ENCODE assay signal across 8 cellular contexts in the genomic region with DNA sequence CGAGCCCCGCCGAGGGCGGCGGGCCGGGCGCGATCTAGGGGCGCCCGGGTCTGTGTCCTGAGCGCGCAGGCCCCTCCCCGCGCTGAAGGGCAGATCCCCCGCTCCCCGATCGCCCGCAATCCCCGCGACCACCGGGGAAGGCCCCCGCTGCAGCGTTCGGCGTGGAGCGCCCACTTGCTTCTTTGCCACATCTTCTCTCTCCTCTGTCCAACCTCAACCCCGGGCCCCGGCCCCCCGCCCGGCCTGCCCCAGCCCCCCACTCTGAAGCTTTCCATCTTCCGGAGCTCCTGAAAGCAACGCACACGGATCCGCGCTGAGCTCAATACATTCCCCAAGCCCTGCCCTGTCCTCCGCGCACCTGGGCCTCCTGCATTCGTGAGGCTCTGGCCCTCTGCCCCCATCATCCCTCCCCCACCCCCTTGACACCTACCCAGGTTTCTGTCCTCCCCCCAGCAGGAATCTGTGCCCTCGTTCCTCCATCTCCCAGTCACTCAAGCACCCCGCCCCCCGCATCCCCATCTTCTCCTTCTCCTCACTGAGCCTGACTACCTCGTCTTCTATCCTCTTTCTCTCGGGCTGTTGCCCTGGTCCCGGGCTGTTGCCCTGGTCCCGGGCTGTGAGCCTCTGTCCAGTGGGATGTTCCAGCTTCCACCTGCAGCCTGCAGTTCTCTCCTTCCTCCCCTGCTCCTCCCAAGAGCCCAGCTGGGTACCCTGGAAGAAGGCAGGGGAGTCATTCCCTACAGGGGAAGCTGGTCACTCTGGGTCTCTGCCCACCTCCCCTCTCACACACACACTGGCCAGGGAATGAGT. TPM values are rescaled to one million over a fixed set of nuclear protein-coding genes. Genes with fewer than 3 reads are reported as not detected.
DNase-seq lines count a peak whose midpoint lies in the region; ATAC-seq and TF ChIP-seq lines count a peak whose summit lies in the region.

No MANE protein-coding gene starts in this region.

- H3K27ac ChIP-seq in Peyer's patch (peak overlapping the region in 3 of 4 donors; percentile 31 to 86 (median 55)), esophagus muscularis mucosa (replicated peaks in 1 of 4) (peak overlapping the region; percentile 94 to 99 (median 96)), prostate gland (peak overlapping the region; percentile 66 to 77)

- H3K36me3 ChIP-seq in Peyer's patch: no peaks in the 10 kb centered on the region
- H3K36me3 ChIP-seq in esophagus muscularis mucosa: no peaks in the 10 kb centered on the region
- no peaks in the 10 kb centered on the region for H3K36me3 ChIP-seq in prostate gland

- intact Hi-C loops in esophagus muscularis mucosa (cut with DNase I): no loop called here
- intact Hi-C loops in prostate gland (cut with DNase I): no loop called here

- H3K4me3 ChIP-seq in Peyer's patch (peak overlapping the region; percentile 41 to 66 (median 62)), esophagus muscularis mucosa (peak overlapping the region; percentile 66 to 85 (median 76)), prostate gland (peak overlapping the region; percentile 61 to 69)

- H3K27me3 ChIP-seq in Peyer's patch (peaks cover 0 to 5% of the 10 kb centered on the region in 2 donors), esophagus muscularis mucosa (peaks cover 0 to 44% (median 0%) of the 10 kb centered on the region in 4 donors), prostate gland (replicated peaks; ENCODE audit: insufficient read depth) (no peaks in the 10 kb centered on the region)

- ATAC-seq in GM21381 (IDR thresholded peaks at IDR 0.05; ENCODE audit: unreplicated experiment): no peak
- no peak for ATAC-seq in HG03571 (IDR thresholded peaks at IDR 0.05; ENCODE audit: unreplicated experiment)
- no peak for ATAC-seq in GM19351 (IDR thresholded peaks at IDR 0.05; ENCODE audit: unreplicated experiment)

- peaks cover 0 to 12% (median 2%) of the 10 kb centered on the region in 4 donors for H3K4me1 ChIP-seq in Peyer's patch
- peaks cover 35 to 100% (median 96%) of the 10 kb centered on the region in 4 donors for H3K4me1 ChIP-seq in esophagus muscularis mucosa
- H3K4me1 ChIP-seq in prostate gland (replicated peaks): no peaks in the 10 kb centered on the region

- no peaks in the 10 kb centered on the region for H3K9me3 ChIP-seq in Peyer's patch
- no peaks in the 10 kb centered on the region for H3K9me3 ChIP-seq in esophagus muscularis mucosa
- no peaks in the 10 kb centered on the region for H3K9me3 ChIP-seq in prostate gland

- TF ChIP-seq CTCF in Peyer's patch (IDR thresholded peaks at IDR 0.05) (no peak), esophagus muscularis mucosa (IDR thresholded peaks at IDR 0.05) (no peak), prostate gland (IDR thresholded peaks at IDR 0.05) (no peak)

- no peak for TF ChIP-seq EP300 in esophagus muscularis mucosa (IDR thresholded peaks at IDR 0.05)

- TF ChIP-seq POLR2A in Peyer's patch (IDR thresholded peaks at IDR 0.05) (no peak), esophagus muscularis mucosa (IDR thresholded peaks at IDR 0.05; ENCODE audit: low read depth) (no peak), prostate gland (IDR thresholded peaks at IDR 0.05) (no peak)

- DNase-seq in EL: peak; percentile 24
- DNase-seq in Peyer's patch: no peak
- DNase-seq in esophagus muscularis mucosa (ENCODE audit: extremely low spot score): no peak
- DNase-seq in prostate gland (ENCODE audit: low spot score): no peak
- DNase-seq in SKM-1 treated with dmso at 0.1 percent for 144 hours (lab: John Stamatoyannopoulos, UW; ENCODE audit: unreplicated experiment): no peak

- 8% methylated on average over 23 of the region's 45 CpGs for WGBS in esophagus muscularis mucosa
- WGBS in prostate gland: 5% methylated on average over 45 of the region's 45 CpGs

RNA-seq across cellular contexts. Expression of a gene that starts 7.8 kb away (rescaled TPM):
- 10 to 100 TPM in 2 of 4 donors, 1 to 10 TPM in 2; 3.2 to 49.5 (median 10.2) TPM for total RNA-seq in Peyer's patch
- total RNA-seq in esophagus muscularis mucosa: 100 to 1,000 TPM; 115 to 251 (median 180) TPM
- total RNA-seq in prostate gland: 10 to 100 TPM; 30.7 to 53.4 TPM

RNA-seq across cellular contexts. Expression of a gene that starts 24.2 kb away (rescaled TPM):
- total RNA-seq in Peyer's patch: 100 to 1,000 TPM in 2 of 4 donors, 10 to 100 TPM in 2; 82.0 to 574 (median 112) TPM
- total RNA-seq in esophagus muscularis mucosa: over 10,000 TPM; 19,781 to 23,770 (median 22,752) TPM
- total RNA-seq in prostate gland: 1,000 to 10,000 TPM; 1,584 to 1,742 TPM

RNA-seq across cellular contexts. Expression of a gene that starts 54.7 kb away (rescaled TPM):
- total RNA-seq in Peyer's patch: 100 to 1,000 TPM in 3 of 4 donors, 10 to 100 TPM in 1; 90.8 to 180 (median 177) TPM
- total RNA-seq in esophagus muscularis mucosa: 100 to 1,000 TPM in 1 of 4 donors, 10 to 100 TPM in 3; 44.9 to 102 (median 61.6) TPM
- 10 to 100 TPM; 54.1 to 82.4 TPM for total RNA-seq in prostate gland

RNA-seq across cellular contexts. Expression of a gene that starts 56.3 kb away (rescaled TPM):
- total RNA-seq in Peyer's patch (10 to 100 TPM; 35.0 to 69.6 (median 38.9) TPM), esophagus muscularis mucosa (10 to 100 TPM; 16.2 to 32.6 (median 19.9) TPM), prostate gland (10 to 100 TPM; 41.2 to 53.8 TPM)

Comparison
In these comparisons a context has a peak if more than half of its experiments do, and no peak if none do; other contexts are left out.
1. RNA of a gene that starts 24.2 kb away (total RNA-seq): 19,781 to 23,770 TPM in esophagus muscularis mucosa; 1,584 to 1,742 TPM in prostate gland and 82.0 to 574 TPM in Peyer's patch; every median in the first group is over 10 times any median in the second.
2. Peak in every context shown above with its lines, with median percentiles within 50 percentile points of each other: H3K27ac ChIP-seq and H3K4me3 ChIP-seq.